Comparison of ENCODE assay signal across 8 cellular contexts in the genomic region with DNA sequence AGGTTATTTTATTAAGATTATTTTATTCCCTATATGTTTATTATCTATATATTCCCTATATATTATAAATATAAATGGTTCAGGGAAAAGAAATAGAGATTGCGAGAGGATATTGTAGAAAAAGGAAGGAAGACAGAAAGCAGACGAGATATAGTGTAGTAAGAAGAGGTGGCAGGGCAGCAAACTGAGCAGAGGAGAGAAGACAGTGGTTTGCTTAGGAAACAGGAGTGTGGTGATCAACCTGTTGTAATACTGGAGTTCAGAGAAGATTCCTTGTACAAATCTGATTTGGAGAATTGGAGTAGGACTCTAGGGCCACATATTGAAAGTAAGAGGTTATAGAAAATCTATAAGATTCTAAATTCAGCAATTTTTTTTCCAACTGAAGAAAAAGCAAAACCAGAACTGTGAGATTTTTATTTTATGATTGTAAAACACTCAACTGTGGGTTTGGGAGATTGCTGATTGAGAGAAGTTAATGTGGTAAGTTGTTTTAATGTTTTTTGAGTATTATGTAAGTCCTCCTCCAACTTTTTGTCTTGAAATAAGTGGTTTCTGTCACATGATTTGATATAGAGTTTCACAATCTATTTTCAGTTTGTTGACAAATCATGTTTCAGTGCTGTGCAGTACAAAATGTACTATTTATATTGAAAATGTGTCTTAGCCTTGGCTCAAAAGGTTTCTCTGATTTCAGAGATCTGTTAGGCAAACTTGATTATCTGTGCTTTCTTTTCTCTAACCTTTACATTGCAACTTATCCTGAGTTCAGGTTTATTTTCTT. TPM values are rescaled to one million over a fixed set of nuclear protein-coding genes. Genes with fewer than 3 reads are reported as not detected.
A peak's percentile ranks its signal among the peaks of the same experiment; 100 is the strongest.
DNase-seq lines count a peak whose midpoint lies in the region; ATAC-seq and TF ChIP-seq lines count a peak whose summit lies in the region.

No MANE protein-coding gene starts in this region.

- ATAC-seq in GM21390 (IDR thresholded peaks at IDR 0.05; ENCODE audit: unreplicated experiment) (peak; percentile 89), HG03565 (IDR thresholded peaks at IDR 0.05; ENCODE audit: unreplicated experiment) (peak; percentile 88), left cardiac atrium (peak; percentile 65 to 67)

- TF ChIP-seq CTCF in AG10803 (conservative IDR thresholded peaks at IDR 0.05; ENCODE audit: low read length), result no peak

- H3K4me3 ChIP-seq in AG10803 (ENCODE audit: low read length), result no peak overlapping the region

- intact Hi-C loops in left cardiac atrium (cut with DNase I), result no loop called here

- DNase-seq in AG10803 (ENCODE audit: low read depth), result peak; percentile 9
- no peak for DNase-seq in left cardiac atrium
- DNase-seq in NK-92 treated with Interleukin-12 subunit alpha and Interleukin-12 subunit beta, amount 100 ng/mL, for 24 hours (lab: John Stamatoyannopoulos, UW), result no peak
- no peak for DNase-seq in stimulated activated CD4-positive, alpha-beta T cell treated with anti-CD3 and anti-CD28 coated beads, Interleukin-4, amount 100 ng/mL, for 4 hours
- DNase-seq in NCI-H2171 (lab: John Stamatoyannopoulos, UW), result no peak
- DNase-seq in D341Med (ENCODE audit: low spot score), result no peak

RNA-seq across cellular contexts. Expression of gene AMY2B, which starts 9.6 kb away (rescaled TPM):
- 10 to 100 TPM; 21.4 to 24.1 TPM for total RNA-seq in left cardiac atrium

RNA-seq across cellular contexts. Expression of gene RNPC3, which starts 36.3 kb away (rescaled TPM):
- total RNA-seq in left cardiac atrium, result 10 to 100 TPM; 17.1 to 21.0 TPM

RNA-seq across cellular contexts. Expression of gene AMY2A, which starts 55.4 kb away (rescaled TPM):
- not detected for total RNA-seq in left cardiac atrium
